ENCODE assay signal across 14 cellular contexts in the genomic region with DNA sequence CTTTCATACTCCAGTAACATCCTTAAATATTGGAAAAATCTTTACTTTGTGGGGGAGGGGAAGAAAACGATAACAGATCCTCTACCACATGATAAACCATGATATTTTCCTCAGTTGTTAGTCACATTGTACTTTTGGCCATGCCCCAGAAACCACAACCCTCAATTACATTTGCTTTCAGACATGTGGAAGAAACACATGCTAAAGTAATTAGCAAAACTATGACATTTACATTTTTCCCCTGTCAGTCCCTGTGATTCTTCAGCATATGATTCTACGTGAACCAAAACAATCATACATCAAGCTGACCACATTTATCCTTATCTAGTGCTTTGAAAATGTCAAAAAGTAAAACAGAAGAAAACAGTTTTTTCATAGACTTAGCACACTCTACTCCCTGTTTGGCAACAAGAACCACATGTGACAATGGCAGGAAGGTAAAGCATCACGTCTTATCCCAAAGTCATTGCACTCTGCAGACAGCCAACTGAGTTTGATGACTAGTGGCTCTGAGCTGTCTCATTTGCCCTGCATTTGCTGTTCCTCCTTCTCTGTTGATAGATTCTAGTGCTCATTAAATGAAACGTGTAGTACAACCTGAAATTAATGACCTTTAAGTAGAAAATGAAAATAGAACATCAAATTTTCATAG.
DNase-seq lines count a peak whose midpoint lies in the region; TF ChIP-seq lines count a peak whose summit lies in the region.
"Had no signal": no experiment of that assay in that cellular context is flagged by ENCODE, and none has a peak within 500 bp of the region (broad histone marks: within the 10 kb centered on the region; RNA-seq: fewer than 3 reads in every experiment).

No MANE protein-coding gene starts in this region.

- H3K4me1 Mint-ChIP-seq in HFFc6 (ENCODE audit: low read depth): peaks cover 85% of the 10 kb centered on the region
- H3K4me1 Mint-ChIP-seq: immature natural killer cell had no signal

- in situ Hi-C loops in astrocyte of the cerebellum (cut with HindIII; ENCODE audit: low sequenced_read_pairs): no loop called here

- peak overlapping the region; percentile 95 for H3K27ac Mint-ChIP-seq in HFFc6
- H3K27ac Mint-ChIP-seq: immature natural killer cell had no signal

- DNase-seq in A172 (ENCODE audit: low spot score) (peak; percentile 40), HFFc6 (peak; percentile 53), astrocyte of the cerebellum (ENCODE audit: low read depth) (peak; percentile 57), glomerular visceral epithelial cell (ENCODE audit: extremely low spot score) (peak; percentile 43), SW 1271 (lab: John Stamatoyannopoulos, UW) (no peak), NCI-H1694 (lab: John Stamatoyannopoulos, UW) (no peak), adrenal gland (no peak), UCSD-AML1 (lab: John Stamatoyannopoulos, UW; ENCODE audit: unreplicated experiment) (no peak)
- DNase-seq: activated CD8-positive, alpha-beta memory T cell treated with anti-CD3 and anti-CD28 coated beads, Interleukin-2, amount 50 U/mL, for 4 hours; C1 segment of cervical spinal cord; immature natural killer cell; NCI-H1694 treated with DMSO at 0.1 percent for 48 hours; T-helper 9 cell; upper lobe of right lung had no signal

- WGBS in adrenal gland, 4 donors: 34 to 53% (median 40%) methylated on average over 4 of the region's 4 CpGs

- H3K27me3 Mint-ChIP-seq in HFFc6 (ENCODE audit: insufficient read depth): no peaks in the 10 kb centered on the region; the same call in 1 of the 2 replicates

- peak overlapping the region; percentile 64 for H3K4me3 Mint-ChIP-seq in HFFc6
- H3K4me3 Mint-ChIP-seq: immature natural killer cell had no signal

- no peak for TF ChIP-seq POLR2A in adrenal gland (IDR thresholded peaks at IDR 0.05)

- intact Hi-C loops in adrenal gland (cut with DNase I): no loop called here

- no peaks in the 10 kb centered on the region for H3K36me3 ChIP-seq in adrenal gland (replicated peaks in 1 of 2)
- H3K36me3 ChIP-seq: upper lobe of right lung had no signal

- H3K36me3 Mint-ChIP-seq in HFFc6 (ENCODE audit: low read depth): no peaks in the 10 kb centered on the region
- H3K36me3 Mint-ChIP-seq: immature natural killer cell had no signal

- peaks cover 8 to 11% of the 10 kb centered on the region in 2 donors for H3K4me1 ChIP-seq in adrenal gland (replicated peaks in 1 of 2)

- H3K27ac ChIP-seq in adrenal gland: no peak overlapping the region
- H3K27ac ChIP-seq: upper lobe of right lung had no signal

- H3K4me3 ChIP-seq in astrocyte of the cerebellum (ENCODE audit: low read depth, low read length) (no peak overlapping the region), adrenal gland (no peak overlapping the region)
- H3K4me3 ChIP-seq: upper lobe of right lung had no signal

- no peaks in the 10 kb centered on the region for H3K9me3 ChIP-seq in adrenal gland (replicated peaks in 1 of 3)
- H3K9me3 ChIP-seq: upper lobe of right lung had no signal

- TF ChIP-seq CTCF in HFFc6 (IDR thresholded peaks at IDR 0.05): no peak
- no peak for TF ChIP-seq CTCF in astrocyte of the cerebellum (IDR thresholded peaks at IDR 0.05; ENCODE audit: low read depth, low read length, missing control alignments)
- no peak for TF ChIP-seq CTCF in adrenal gland (IDR thresholded peaks at IDR 0.05)

- H3K27me3 ChIP-seq in adrenal gland: no peaks in the 10 kb centered on the region
- H3K27me3 ChIP-seq: upper lobe of right lung had no signal

- H3K9me3 Mint-ChIP-seq in HFFc6: no peaks in the 10 kb centered on the region

Comparison
In these comparisons a context has a peak if more than half of its experiments do, and no peak if none do; other contexts are left out.
1. DNase-seq: peak in A172 (single experiment), HFFc6 (single experiment), astrocyte of the cerebellum (single experiment) and glomerular visceral epithelial cell (single experiment); none in SW 1271 (0 of 2), NCI-H1694 (single experiment), adrenal gland (0 of 7) and UCSD-AML1 (single experiment).